ENCODE assay signal across 8 cellular contexts in genomic region chr6:144007779-144008500, GRCh38. TPM values are rescaled to one million over a fixed set of nuclear protein-coding genes. Genes with fewer than 3 reads are reported as not detected.
DNase-seq lines count a peak whose midpoint lies in the region; ATAC-seq and TF ChIP-seq lines count a peak whose summit lies in the region.

PLAGL1 (minus strand) TSS chr6:144008259; CDS start chr6:143948136, 60,123 bp downstream.

- peak; percentile 69 for DNase-seq in GM10248 (ENCODE audit: extremely low spot score)
- peak; percentile 74 for DNase-seq in GM23338 (ENCODE audit: low spot score)
- DNase-seq in MV-4-11 (lab: John Stamatoyannopoulos, UW): peak; percentile 28
- peak; percentile 8 for DNase-seq in activated T-helper 9 cell treated with anti-CD3 and anti-CD28 coated beads, Interleukin-2, amount 50 U/mL, for 16 hours (ENCODE audit: low read depth)
- peak; percentile 76 for DNase-seq in glomerular visceral epithelial cell (ENCODE audit: extremely low spot score)
- peak; percentile 32 for DNase-seq in omental fat pad (ENCODE audit: low spot score)
- DNase-seq in NCI-H187 (lab: John Stamatoyannopoulos, UW): no peak

- peaks cover 6% of the 10 kb centered on the region for H4K20me1 ChIP-seq in GM23338 (replicated peaks; ENCODE audit: insufficient read depth)

- TF ChIP-seq CTCF in GM10248 (IDR thresholded peaks at IDR 0.05; ENCODE audit: control extremely low read depth, extremely low read depth, low read depth, missing control alignments) (no peak), GM23338 (conservative IDR thresholded peaks at IDR 0.05; ENCODE audit: low read depth in 2 of 2) (no peak), omental fat pad (IDR thresholded peaks at IDR 0.05) (no peak)

- H3K27ac Mint-ChIP-seq in GM23338: no peak within 1 kb of the TSS

- H3K4me3 ChIP-seq in GM23338: peak within 1 kb of the TSS; percentile 70

- peaks cover 54% of the 10 kb centered on the region for H3K27me3 Mint-ChIP-seq in GM23338 (ENCODE audit: insufficient read depth, low read depth, poor library complexity)

- CTCF ChIA-PET in GM10248 (lab: Yijun Ruan, JAX): interaction anchor here (1.1 to 2.3 kb wide), 3 partner anchors 66 to 432 kb away, joined by 3 to 9 read pairs (median 3); no protein-coding TSS in a partner anchor

- peaks cover 16% of the 10 kb centered on the region for H3K9me3 Mint-ChIP-seq in GM23338

- H3K79me2 ChIP-seq in GM23338 (replicated peaks; ENCODE audit: insufficient read depth): no peaks in the 10 kb centered on the region

- H3K9me2 ChIP-seq in GM23338 (ENCODE audit: insufficient read depth): no peaks in the 10 kb centered on the region

- peak within 1 kb of the TSS; percentile 70 for H3K4me3 Mint-ChIP-seq in GM23338

- H3K4me2 ChIP-seq in GM23338: peak within 1 kb of the TSS; percentile 81

- peaks cover 95% of the 10 kb centered on the region for H3K27me3 ChIP-seq in GM23338 (ENCODE audit: insufficient read depth)

- ATAC-seq in GM23338 (peak; percentile 89), omental fat pad (ENCODE audit: low FRiP score) (peak; percentile 80), HG02623 (IDR thresholded peaks at IDR 0.05; ENCODE audit: unreplicated experiment) (no peak)

- no peaks in the 10 kb centered on the region for H3F3A ChIP-seq in GM23338 (replicated peaks; ENCODE audit: low read depth)

- H3K27ac ChIP-seq in GM23338 (ENCODE audit: low read depth): no peak within 1 kb of the TSS

- 0 out of 2 replicates have a peak, but pooled peaks cover 2% of the 10 kb centered on the region for H3K36me3 ChIP-seq in GM23338 (ENCODE audit: insufficient read depth)

- H3K4me1 ChIP-seq in GM23338 (ENCODE audit: insufficient read depth): peaks cover 5% of the 10 kb centered on the region; the same call in 1 of the 2 replicates

- H2AFZ ChIP-seq in GM23338: peak within 1 kb of the TSS; percentile 74

- no peaks in the 10 kb centered on the region for H3K36me3 Mint-ChIP-seq in GM23338 (ENCODE audit: low read depth)

- POLR2A ChIA-PET in GM10248 (lab: Yijun Ruan, JAX): interaction anchor here (0.6 kb wide), 1 partner anchor 465 kb away, joined by 3 read pairs; no protein-coding TSS in a partner anchor

- peaks cover 8% of the 10 kb centered on the region for H3K4me1 Mint-ChIP-seq in GM23338

TF ChIP-seq in GM23338, 12 proteins besides CTCF, POLR2A, EP300 and RAD21 (continues in another document):
- TF ChIP-seq EZH2 (IDR thresholded peaks at IDR 0.05; ENCODE audit: low read depth, unreplicated experiment) (peak; percentile 47), ZNF331 (CRISPR knock-in tag; IDR thresholded peaks at IDR 0.05; ENCODE audit: low read depth) (no peak), REST (IDR thresholded peaks at IDR 0.05; ENCODE audit: unreplicated experiment) (no peak), ZNF462 (CRISPR knock-in tag; IDR thresholded peaks at IDR 0.05) (no peak), NANOG (IDR thresholded peaks at IDR 0.05; ENCODE audit: borderline replicate concordance) (no peak), EZH2phosphoT487 (IDR thresholded peaks at IDR 0.05; ENCODE audit: unreplicated experiment) (peak; percentile 74), ETS1 (IDR thresholded peaks at IDR 0.05) (no peak), STAT1 (IDR thresholded peaks at IDR 0.05; ENCODE audit: unreplicated experiment) (no peak), JUNB (IDR thresholded peaks at IDR 0.05; ENCODE audit: unreplicated experiment) (no peak), ZNF114 (CRISPR knock-in tag; IDR thresholded peaks at IDR 0.05) (no peak)

RNA-seq across cellular contexts. Expression of gene PLAGL1, which starts in this region (rescaled TPM):
- 0.66 and 0.90 TPM in 2 replicates for total RNA-seq in GM23338 (2014; rRNA removed; shearing (Covaris generic))
- polyA plus RNA-seq in GM23338 (2016; fragmentation: Nextera tagmentation; extraction: Ambion mirVana): 1.4 and 1.7 TPM in 2 replicates
- 10 to 100 TPM; 22.3 to 33.6 (median 26.0) TPM for total RNA-seq in omental fat pad

Comparison
In these comparisons a context has a peak if more than half of its experiments do, and no peak if none do; other contexts are left out.
1. RNA of gene PLAGL1 (total RNA-seq): 22.3 to 33.6 TPM in omental fat pad; 0.66 to 0.90 TPM in GM23338; every median in the first group is over 10 times any median in the second.
2. DNase-seq: peak in GM10248 (single experiment), GM23338 (single experiment), MV-4-11 (single experiment), activated T-helper 9 cell treated with anti-CD3 and anti-CD28 coated beads, Interleukin-2, amount 50 U/mL, for 16 hours (single experiment), glomerular visceral epithelial cell (single experiment) and omental fat pad (single experiment); none in NCI-H187 (0 of 2).